15 cellular contexts compared by ENCODE assay signal in the genomic region with DNA sequence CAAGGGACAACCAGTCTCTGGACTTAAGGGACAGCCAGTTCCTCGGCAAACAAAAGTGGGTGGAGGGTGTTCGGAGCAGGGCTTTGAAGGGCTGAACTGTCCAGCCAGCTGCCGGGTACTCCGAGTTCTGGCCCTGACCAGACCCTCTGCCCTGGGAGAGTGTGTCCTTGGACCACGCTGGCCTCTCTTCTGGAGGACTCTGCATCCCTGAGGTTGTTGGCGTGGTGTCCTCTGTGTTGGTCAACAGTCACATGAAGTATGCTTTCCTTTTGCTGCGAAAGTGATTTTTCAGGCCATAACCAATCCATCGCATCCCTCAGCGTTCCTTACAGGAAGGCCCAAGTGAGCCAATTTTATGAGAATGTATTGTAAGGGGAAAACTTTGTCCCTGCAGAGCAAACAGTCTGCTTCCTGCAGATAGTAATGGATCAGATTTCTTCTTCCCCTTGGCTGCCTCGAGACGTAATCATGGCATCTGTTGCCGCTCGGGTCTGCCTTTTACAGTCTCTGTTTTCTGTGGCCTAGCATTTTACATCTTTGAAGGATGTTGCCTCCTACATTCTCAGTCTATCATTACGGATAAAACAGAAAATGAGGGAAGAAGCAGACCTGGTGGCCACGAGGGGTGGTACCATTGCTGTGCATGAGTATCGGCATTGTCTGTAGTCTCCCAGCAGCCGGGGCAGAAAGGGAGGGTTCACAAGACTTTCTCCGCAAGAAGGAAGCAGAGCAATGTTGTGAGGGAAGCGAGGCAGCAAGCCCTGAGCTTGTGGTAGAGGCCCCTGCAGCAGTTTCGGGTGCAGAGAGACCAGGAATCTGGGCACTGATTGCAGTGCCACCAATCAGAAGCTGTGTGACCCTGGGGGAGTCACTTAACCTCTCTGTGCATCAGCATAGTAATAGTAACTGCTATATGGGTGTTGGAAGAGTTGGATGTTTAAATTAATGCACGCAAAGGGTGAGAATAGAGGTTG. TPM values are rescaled to one million over a fixed set of nuclear protein-coding genes. Genes with fewer than 3 reads are reported as not detected.
A peak's percentile ranks its signal among the peaks of the same experiment; 100 is the strongest.
DNase-seq lines count a peak whose midpoint lies in the region; ATAC-seq and TF ChIP-seq lines count a peak whose summit lies in the region.
"Had no signal": no experiment of that assay in that cellular context is flagged by ENCODE, and none has a peak within 500 bp of the region (broad histone marks: within the 10 kb centered on the region; RNA-seq: fewer than 3 reads in every experiment).

No MANE protein-coding gene starts in this region.

- H3K9me3 ChIP-seq in PC-3 (ENCODE audit: low read length): no peaks in the 10 kb centered on the region
- H3K9me3 ChIP-seq in heart right ventricle: no peaks in the 10 kb centered on the region
- no peaks in the 10 kb centered on the region for H3K9me3 ChIP-seq in prostate gland

- H3K9ac ChIP-seq in PC-3 (ENCODE audit: low read length): no peak overlapping the region

- ATAC-seq in PC-3 (peak; percentile 81), heart right ventricle (peak; percentile 71 to 93 (median 78)), GM19467 (IDR thresholded peaks at IDR 0.05; ENCODE audit: unreplicated experiment) (no peak)
- no peak for ATAC-seq in activated T-helper 17 cell treated with anti-CD3 and anti-CD28 coated beads, Interleukin-2, amount 50 U/mL, for 72 hours (replicated peaks)

- no peak for TF ChIP-seq CTCF in C4-2B (conservative IDR thresholded peaks at IDR 0.05)
- no peak for TF ChIP-seq CTCF in PC-3 (conservative IDR thresholded peaks at IDR 0.05; ENCODE audit: low read depth, low read length)
- no peak for TF ChIP-seq CTCF in heart right ventricle (IDR thresholded peaks at IDR 0.05)
- peak in 2 of 4 experiments; percentile 22 to 32 for TF ChIP-seq CTCF in prostate gland (IDR thresholded peaks at IDR 0.05)

- no peaks in the 10 kb centered on the region for H3K36me3 ChIP-seq in PC-3 (ENCODE audit: low read depth, low read length)
- no peaks in the 10 kb centered on the region for H3K36me3 ChIP-seq in heart right ventricle
- H3K36me3 ChIP-seq in prostate gland: no peaks in the 10 kb centered on the region
- H3K36me3 ChIP-seq: WERI-Rb-1 had no signal

- H3K4me3 ChIP-seq in PC-3 (ENCODE audit: low read length): no peak overlapping the region
- peak overlapping the region in 2 of 10 donors; percentile 3 for H3K4me3 ChIP-seq in heart right ventricle
- no peak overlapping the region for H3K4me3 ChIP-seq in prostate gland
- H3K4me3 ChIP-seq: PC-9 had no signal

- H3K4me1 ChIP-seq in PC-3 (ENCODE audit: insufficient read depth, low read length): peaks cover 11% of the 10 kb centered on the region; the same call in 1 of the 2 replicates
- peaks cover 15 to 39% (median 21%) of the 10 kb centered on the region in 9 donors for H3K4me1 ChIP-seq in heart right ventricle
- peaks cover 30% of the 10 kb centered on the region for H3K4me1 ChIP-seq in prostate gland (replicated peaks)

- no peak for TF ChIP-seq POLR2A in prostate gland (IDR thresholded peaks at IDR 0.05)

- WGBS in heart right ventricle, 2 donors: 36 to 45% methylated on average over 21 of the region's 21 CpGs
- WGBS in prostate gland: 22% methylated on average over 21 of the region's 21 CpGs

- peak; percentile 32 for DNase-seq in PC-3
- DNase-seq in heart right ventricle: peak in 1 of 2 donors; percentile 49
- peak; percentile 86 for DNase-seq in prostate gland (ENCODE audit: low spot score)
- no peak for DNase-seq in NCI-H2029 (lab: John Stamatoyannopoulos, UW)
- no peak for DNase-seq in hippocampal formation (lab: John Stamatoyannopoulos, UW)
- DNase-seq: activated gamma-delta T cell treated with Interleukin-2 at 50 U/mL for 16 hours; CD4-positive, CD25-positive, alpha-beta regulatory T cell; effector memory CD4-positive, alpha-beta T cell; PC-9; stimulated activated naive CD4-positive, alpha-beta T cell; WERI-Rb-1 had no signal

- no peaks in the 10 kb centered on the region for H3K9me2 ChIP-seq in PC-3 (replicated peaks; ENCODE audit: low read length)

- no peak overlapping the region for H3K4me3 Mint-ChIP-seq in activated T-helper 17 cell treated with anti-CD3 and anti-CD28 coated beads, Interleukin-2, amount 50 U/mL, for 72 hours
- H3K4me3 Mint-ChIP-seq: CD4-positive, CD25-positive, alpha-beta regulatory T cell; memory B cell had no signal

- peak overlapping the region; percentile 36 for H3K4me2 ChIP-seq in PC-3 (ENCODE audit: low read length)
- H3K4me2 ChIP-seq: PC-9 had no signal

- intact Hi-C loops in PC-3 (cut with micrococcal nuclease): no loop called here
- intact Hi-C loops in heart right ventricle (cut with DNase I): loop anchor here in 2 of 10 donors (2.0 to 10.0 kb wide), 3 partner anchors 75 to 132 kb away; a partner anchor contains a TSS
- intact Hi-C loops in prostate gland (cut with DNase I): no loop called here

- peak overlapping the region; percentile 99 for H3K27ac ChIP-seq in C4-2B
- H3K27ac ChIP-seq in PC-3 (ENCODE audit: low read length): no peak overlapping the region
- H3K27ac ChIP-seq in heart right ventricle: peak overlapping the region; percentile 47 to 96 (median 84)
- H3K27ac ChIP-seq in prostate gland: peak overlapping the region; percentile 90 to 98
- H3K27ac ChIP-seq: PC-9, WERI-Rb-1 had no signal

- no peaks in the 10 kb centered on the region for H3K36me3 Mint-ChIP-seq in activated T-helper 17 cell treated with anti-CD3 and anti-CD28 coated beads, Interleukin-2, amount 50 U/mL, for 72 hours (ENCODE audit: low read depth)
- H3K36me3 Mint-ChIP-seq: CD4-positive, CD25-positive, alpha-beta regulatory T cell; memory B cell had no signal

- H3K27me3 Mint-ChIP-seq in activated T-helper 17 cell treated with anti-CD3 and anti-CD28 coated beads, Interleukin-2, amount 50 U/mL, for 72 hours: peaks cover 20% of the 10 kb centered on the region

- H3K4me1 Mint-ChIP-seq in activated T-helper 17 cell treated with anti-CD3 and anti-CD28 coated beads, Interleukin-2, amount 50 U/mL, for 72 hours: no peaks in the 10 kb centered on the region

- no peaks in the 10 kb centered on the region for H3K79me2 ChIP-seq in PC-3 (ENCODE audit: low read length)

- H3K9me3 Mint-ChIP-seq in activated T-helper 17 cell treated with anti-CD3 and anti-CD28 coated beads, Interleukin-2, amount 50 U/mL, for 72 hours: no peaks in the 10 kb centered on the region

- no peaks in the 10 kb centered on the region for H4K20me1 ChIP-seq in PC-3 (ENCODE audit: low read length)

- peak overlapping the region; percentile 73 for H2AFZ ChIP-seq in PC-3 (ENCODE audit: low read length)
- H2AFZ ChIP-seq: PC-9 had no signal

- no peaks in the 10 kb centered on the region for H3F3A ChIP-seq in PC-3 (ENCODE audit: low read length, unreplicated experiment)

- CTCF ChIA-PET in PC-3 (lab: Charles Lee): no interaction called here

- no TSS peak for BruUV-seq in PC-3 (replicated peaks; lab: Mats Ljungman, UMichigan)

- POLR2A ChIA-PET in PC-3 (lab: Charles Lee; ENCODE audit: unreplicated experiment): no interaction called here

- H3K27me3 ChIP-seq in PC-3 (ENCODE audit: low read length): no peaks in the 10 kb centered on the region
- H3K27me3 ChIP-seq in heart right ventricle: peaks cover 0 to 3% (median 0%) of the 10 kb centered on the region in 7 donors
- no peaks in the 10 kb centered on the region for H3K27me3 ChIP-seq in prostate gland (replicated peaks; ENCODE audit: insufficient read depth)

- H3K27ac Mint-ChIP-seq in activated T-helper 17 cell treated with anti-CD3 and anti-CD28 coated beads, Interleukin-2, amount 50 U/mL, for 72 hours: no peak overlapping the region
- H3K27ac Mint-ChIP-seq: memory B cell had no signal

RNA-seq across cellular contexts. Expression of a gene that starts 47.4 kb away (rescaled TPM):
- not detected in 2 replicates for total RNA-seq in PC-3 (2014; rRNA removed)
- total RNA-seq in heart right ventricle: under 1 TPM in 3 of 10 donors, not detected in 7; 0.19 to 0.52 (median 0.26) TPM
- polyA plus RNA-seq in heart right ventricle: under 1 TPM in 1 of 2 donors, not detected in 1; 0.29 TPM
- 10 to 100 TPM in 1 of 2 donors, 1 to 10 TPM in 1; 7.5 to 30.2 TPM for total RNA-seq in prostate gland
- total RNA-seq in activated T-helper 17 cell treated with anti-CD3 and anti-CD28 coated beads, Interleukin-2, amount 50 U/mL, for 72 hours: not detected
- total RNA-seq: PC-9 had no signal
- polyA plus RNA-seq: CD4-positive, CD25-positive, alpha-beta regulatory T cell had no signal

RNA-seq across cellular contexts. Expression of a gene that starts 57.1 kb away (rescaled TPM):
- 110 and 167 TPM in 2 replicates for total RNA-seq in PC-3 (2014; rRNA removed)
- 10 to 100 TPM; 17.5 to 31.8 (median 22.2) TPM for total RNA-seq in heart right ventricle
- polyA plus RNA-seq in heart right ventricle: 10 to 100 TPM; 14.6 to 90.2 TPM
- 10 to 100 TPM; 60.0 to 64.1 TPM for total RNA-seq in prostate gland
- total RNA-seq in activated T-helper 17 cell treated with anti-CD3 and anti-CD28 coated beads, Interleukin-2, amount 50 U/mL, for 72 hours: 10 to 100 TPM; 27.6 to 31.1 TPM

Comparison
In these comparisons a context has a peak if more than half of its experiments do, and no peak if none do; other contexts are left out.
1. ATAC-seq: peak in PC-3 (single experiment) and heart right ventricle (8 of 8); none in GM19467 (single experiment) and activated T-helper 17 cell treated with anti-CD3 and anti-CD28 coated beads, Interleukin-2, amount 50 U/mL, for 72 hours (single experiment).
2. DNase-seq: peak in PC-3 (single experiment) and prostate gland (single experiment); none in NCI-H2029 (single experiment) and hippocampal formation (0 of 2).